18 cellular contexts compared by ENCODE assay signal in genomic region chr14:90204516-90204915, GRCh38. TPM values are rescaled to one million over a fixed set of nuclear protein-coding genes. Genes with fewer than 3 reads are reported as not detected.
DNase-seq lines count a peak whose midpoint lies in the region; ATAC-seq and TF ChIP-seq lines count a peak whose summit lies in the region.
"Had no signal": no experiment of that assay in that cellular context is flagged by ENCODE, and none has a peak within 500 bp of the region (broad histone marks: within the 10 kb centered on the region; RNA-seq: fewer than 3 reads in every experiment).

No MANE protein-coding gene starts in this region.

- CTCF ChIA-PET in HEK293 (lab: Yijun Ruan, JAX): interaction anchor here (2.1 kb wide), 1 partner anchor 31 kb away, joined by 7 read pairs; no protein-coding TSS in a partner anchor

- no peak overlapping the region for H3K27ac ChIP-seq in HEK293 (ENCODE audit: extremely low read depth, low read depth, low read length)
- peak overlapping the region; percentile 75 for H3K27ac ChIP-seq in neural progenitor cell
- H3K27ac ChIP-seq: C4-2B, SK-N-MC had no signal

- no peaks in the 10 kb centered on the region for H3K27me3 Mint-ChIP-seq in neural progenitor cell (ENCODE audit: insufficient read depth, low read depth)

- no peak overlapping the region for H3K27ac Mint-ChIP-seq in neural progenitor cell
- H3K27ac Mint-ChIP-seq: GM23338; T-helper 2 cell treated with Interferon-gamma antibody and Interleukin-4, amounts not matched to agents 5 μg/mL and 100 μg/mL, for 36 hours had no signal

- H3K27me3 ChIP-seq in neural progenitor cell: no peaks in the 10 kb centered on the region

- no peak overlapping the region for H3K9ac ChIP-seq in neural progenitor cell

- peak overlapping the region; percentile 50 for H2AFZ ChIP-seq in neural progenitor cell (replicated peaks)
- H2AFZ ChIP-seq: GM23338 had no signal

- H3K79me2 ChIP-seq in neural progenitor cell (ENCODE audit: low read depth): no peaks in the 10 kb centered on the region

- H4K20me1 ChIP-seq in neural progenitor cell (ENCODE audit: low read depth): no peaks in the 10 kb centered on the region

- H3F3A ChIP-seq in neural progenitor cell (ENCODE audit: low read depth): peaks cover 22% of the 10 kb centered on the region

- TF ChIP-seq CTCF in HEK293 (tag by site-specific recombination; IDR thresholded peaks at IDR 0.05) (no peak), neural progenitor cell (IDR thresholded peaks at IDR 0.05) (no peak)

- no peaks in the 10 kb centered on the region for H3K4me1 Mint-ChIP-seq in neural progenitor cell

- H3K4me3 ChIP-seq in HEK293 (ENCODE audit: low read depth, low read length) (no peak overlapping the region), neural progenitor cell (no peak overlapping the region)
- H3K4me3 ChIP-seq: GM23338, K562, SK-N-MC had no signal

- POLR2A ChIA-PET in HEK293 (lab: Yijun Ruan, JAX): no interaction called here

- ATAC-seq in HG03196 (IDR thresholded peaks at IDR 0.05; ENCODE audit: unreplicated experiment) (no peak), esophagus mucosa (no peak)
- ATAC-seq: GM23338, K562, Right ventricle myocardium inferior had no signal

- no peaks in the 10 kb centered on the region for H3K4me1 ChIP-seq in HEK293 (ENCODE audit: control insufficient read depth, insufficient read depth, low read length)
- peaks cover 20% of the 10 kb centered on the region for H3K4me1 ChIP-seq in neural progenitor cell

- no peak overlapping the region for H3K4me3 Mint-ChIP-seq in neural progenitor cell
- H3K4me3 Mint-ChIP-seq: GM23338; T-helper 2 cell treated with Interferon-gamma antibody and Interleukin-4, amounts not matched to agents 5 μg/mL and 100 μg/mL, for 36 hours had no signal

- DNase-seq in NCI-H146 treated with DMSO at 0.1 percent for 48 hours (lab: John Stamatoyannopoulos, UW; ENCODE audit: unreplicated experiment): peak; percentile 66
- peak; percentile 13 for DNase-seq in NCI-H526 treated with DMSO at 0.1 percent for 48 hours (lab: John Stamatoyannopoulos, UW)
- no peak for DNase-seq in neural progenitor cell (ENCODE audit: low spot score)
- no peak for DNase-seq in KG1 (lab: John Stamatoyannopoulos, UW)
- DNase-seq in NCI-H2227 (lab: John Stamatoyannopoulos, UW; ENCODE audit: unreplicated experiment): no peak
- DNase-seq: ACHN, GF-D8, HCEC 1CT, NCI-H187 had no signal

- no peaks in the 10 kb centered on the region for H3K36me3 Mint-ChIP-seq in neural progenitor cell

- peak overlapping the region; percentile 58 for H3K4me2 ChIP-seq in neural progenitor cell
- H3K4me2 ChIP-seq: GM23338 had no signal

- peaks cover 3% of the 10 kb centered on the region for H3K9me3 Mint-ChIP-seq in neural progenitor cell
- H3K9me3 Mint-ChIP-seq: T-helper 2 cell treated with Interferon-gamma antibody and Interleukin-4, amounts not matched to agents 5 μg/mL and 100 μg/mL, for 36 hours had no signal

- H3K36me3 ChIP-seq in HEK293 (ENCODE audit: control insufficient read depth in 2 of 2, insufficient read depth in 1 of 2, low read length in 2 of 2) (no peaks in the 10 kb centered on the region), neural progenitor cell (no peaks in the 10 kb centered on the region)

- H3K9me3 ChIP-seq in HEK293 (ENCODE audit: control insufficient read depth, insufficient read depth, low read depth, low read length): no peaks in the 10 kb centered on the region
- H3K9me3 ChIP-seq in neural progenitor cell (ENCODE audit: low read depth): no peaks in the 10 kb centered on the region

TF ChIP-seq in HEK293, 187 proteins besides CTCF, POLR2A, EP300 and RAD21:
- TF ChIP-seq ZIC2 (tag by site-specific recombination; IDR thresholded peaks at IDR 0.05) (0 out of 2 replicates have a peak, but pooled peaks have one; percentile 18), HOXA7 (CRISPR knock-in tag; IDR thresholded peaks at IDR 0.05; ENCODE audit: borderline replicate concordance) (no peak), ZNF350 (tag by site-specific recombination; IDR thresholded peaks at IDR 0.05) (no peak), SCRT2 (tag by site-specific recombination; IDR thresholded peaks at IDR 0.05) (peak; percentile 93), SP7 (tag by site-specific recombination; IDR thresholded peaks at IDR 0.05) (no peak), SCRT1 (tag by site-specific recombination; IDR thresholded peaks at IDR 0.05; ENCODE audit: borderline replicate concordance) (peak; percentile 62; the same call in 1 of the 2 replicates), ZNF501 (tag by site-specific recombination; IDR thresholded peaks at IDR 0.05) (no peak), ZBTB20 (tag by site-specific recombination; IDR thresholded peaks at IDR 0.05) (no peak)

RNA-seq across cellular contexts. Expression of gene PSMC1, which starts 51.8 kb away (rescaled TPM):
- total RNA-seq in neural progenitor cell (ENCODE audit: low replicate concordance) (164 and 233 TPM in 2 replicates), esophagus mucosa (68.5 TPM)

Comparison
In these comparisons a context has a peak if more than half of its experiments do, and no peak if none do; other contexts are left out.
1. DNase-seq: peak in NCI-H146 treated with DMSO at 0.1 percent for 48 hours (single experiment) and NCI-H526 treated with DMSO at 0.1 percent for 48 hours (single experiment); none in neural progenitor cell (single experiment), KG1 (single experiment) and NCI-H2227 (single experiment).